Comparison of ENCODE assay signal across 22 cellular contexts in the genomic region with DNA sequence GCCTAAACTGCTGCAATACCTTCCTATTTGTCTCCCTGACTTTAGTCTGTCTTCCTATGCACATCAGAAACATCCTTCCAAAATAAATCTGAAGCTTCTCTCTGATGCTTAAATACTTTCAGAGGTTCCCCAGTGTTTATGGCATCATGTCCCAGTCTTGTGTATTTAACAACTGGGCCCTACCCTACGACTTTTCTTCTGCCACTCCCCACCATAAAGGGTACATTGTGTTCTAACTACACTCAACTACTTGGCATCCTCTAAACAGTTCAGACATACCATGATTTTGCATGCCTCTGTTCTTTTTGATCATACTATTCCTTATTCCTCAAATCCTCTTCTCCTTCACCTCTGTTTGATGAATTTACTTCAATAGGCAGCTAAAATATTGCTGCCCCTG.
"Had no signal": no experiment of that assay in that cellular context is flagged by ENCODE, and none has a peak within 500 bp of the region (broad histone marks: within the 10 kb centered on the region; RNA-seq: fewer than 3 reads in every experiment).

No MANE protein-coding gene starts in this region.

- H3K4me1 ChIP-seq: left lung, lower lobe of right lung, parathyroid adenoma, right atrium auricular region, right lobe of liver, spleen, stomach, testis, thyroid gland, uterus had no signal

- H3K27me3 ChIP-seq: left lung, right atrium auricular region, right lobe of liver, stomach, testis, thyroid gland, uterus had no signal

- H2AFZ ChIP-seq: parathyroid adenoma had no signal

- H3K9me3 ChIP-seq: lower lobe of right lung, right lobe of liver, testis, thyroid gland had no signal

- H3K36me3 ChIP-seq: left lung, lower lobe of right lung, right atrium auricular region, right lobe of liver, spleen, stomach, thyroid gland, uterus had no signal

- H3K9ac ChIP-seq: parathyroid adenoma had no signal

- ATAC-seq: left cardiac atrium; left lung; lower lobe of right lung; naive thymus-derived CD8-positive, alpha-beta T cell; right lobe of liver; stimulated activated naive B cell treated with anti-CD40 and anti-IgM and Interleukin-4, amounts not matched to agents 10 μg/mL and 1 μg/mL and 100 μg/mL, for 72 hours; stimulated activated naive CD8-positive, alpha-beta T cell treated with anti-CD3 and anti-CD28 coated beads, Interleukin-15, Interleukin-2, amounts not matched to agents 100 U/mL and 50 U/mL, for 24 hours had no signal

- H3K79me2 ChIP-seq: parathyroid adenoma had no signal

- DNase-seq: head of caudate nucleus; hippocampal formation; kidney glomerular epithelial cell; left cardiac atrium; left lung; lower lobe of right lung; mesendoderm; naive thymus-derived CD8-positive, alpha-beta T cell; occipital lobe; right lobe of liver; spleen; stimulated activated CD4-positive, alpha-beta T cell treated with anti-CD3 and anti-CD28 coated beads, Interleukin-1b, Interleukin-23, amount 100 ng/mL, for 48 hours; stimulated activated CD4-positive, alpha-beta T cell treated with anti-CD3 and anti-CD28 coated beads, Interleukin-4, amount 100 ng/mL, for 1 hour; stimulated activated naive B cell treated with anti-CD40 and anti-IgM and Interleukin-4, amounts not matched to agents 10 μg/mL and 1 μg/mL and 100 μg/mL, for 72 hours; stimulated activated naive CD8-positive, alpha-beta T cell treated with anti-CD3 and anti-CD28 coated beads, Interleukin-15, Interleukin-2, amounts not matched to agents 100 U/mL and 50 U/mL, for 24 hours; stomach; testis; thyroid gland; uterus had no signal

- H3K27ac ChIP-seq: left lung, lower lobe of right lung, parathyroid adenoma, right atrium auricular region, right lobe of liver, skin epidermis, spleen, stomach, testis, thyroid gland, uterus had no signal

- H3K4me3 ChIP-seq: left lung, lower lobe of right lung, right atrium auricular region, right lobe of liver, skin epidermis, spleen, stomach, testis, thyroid gland, uterus had no signal
